ENCODE assay signal across 8 cellular contexts in the genomic region with DNA sequence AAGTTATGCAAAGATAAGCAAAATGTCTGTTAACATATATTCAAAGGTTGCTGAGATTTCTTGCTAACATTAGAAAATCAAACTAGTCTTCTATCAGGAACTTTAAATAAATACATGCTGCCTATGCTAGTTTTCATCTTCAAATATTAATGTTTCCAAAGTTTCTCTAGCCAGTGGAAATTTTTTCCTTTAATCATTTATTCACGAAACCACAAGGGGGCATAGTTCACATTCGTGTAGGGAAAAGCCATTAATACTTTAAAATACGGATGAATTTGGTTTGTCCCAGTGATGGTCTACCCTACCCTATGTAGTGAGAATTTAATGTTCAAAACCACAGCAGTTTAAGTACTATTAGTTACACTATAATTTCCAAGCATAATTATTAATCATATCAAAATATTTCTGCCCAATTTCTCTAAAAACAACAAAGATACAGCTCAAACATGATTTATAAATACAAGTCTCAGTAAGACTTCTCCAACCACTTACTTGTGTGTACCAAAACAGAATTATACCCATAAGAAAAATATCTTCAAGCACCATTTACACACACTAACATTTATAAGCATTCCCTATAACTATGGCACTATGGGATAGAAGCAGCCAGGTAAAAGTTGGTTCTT. TPM values are rescaled to one million over a fixed set of nuclear protein-coding genes. Genes with fewer than 3 reads are reported as not detected.
A peak's percentile ranks its signal among the peaks of the same experiment; 100 is the strongest.
DNase-seq lines count a peak whose midpoint lies in the region; ATAC-seq, FAIRE-seq and TF ChIP-seq lines count a peak whose summit lies in the region.

No MANE protein-coding gene starts in this region.

- POLR2A ChIA-PET in AG04450 (lab: Yijun Ruan, JAX): interaction anchor here (1.7 kb wide), 1 partner anchor 536 kb away, joined by 4 read pairs; no protein-coding TSS in a partner anchor
- POLR2A ChIA-PET in activated CD4-positive, alpha-beta T cell treated with anti-CD3 and anti-CD28 coated beads, Interleukin-2, amount 10 ng/mL, durations not matched to agents 7 days and 5 days (lab: Charles Lee): no interaction called here

- no peaks in the 10 kb centered on the region for H3K27me3 Mint-ChIP-seq in activated CD4-positive, alpha-beta T cell treated with anti-CD3 and anti-CD28 coated beads, Interleukin-2, amount 10 ng/mL, durations not matched to agents 7 days and 5 days

- H3K27me3 ChIP-seq in AG04450 (ENCODE audit: control insufficient read depth, insufficient read depth, low read length) (no peaks in the 10 kb centered on the region), upper lobe of left lung (no peaks in the 10 kb centered on the region)

- CTCF ChIA-PET in AG04450 (lab: Charles Lee): interaction anchor here (0.6 to 7.4 kb wide), 23 partner anchors 10 to 1065 kb away, joined by 3 to 129 read pairs (median 4); partner anchors contain the start of gene TSC22D1
- CTCF ChIA-PET in activated CD4-positive, alpha-beta T cell treated with anti-CD3 and anti-CD28 coated beads, Interleukin-2, amount 10 ng/mL, durations not matched to agents 7 days and 5 days (lab: Charles Lee): interaction anchor here (0.7 kb wide), 1 partner anchor 15 kb away, joined by 3 read pairs; no protein-coding TSS in a partner anchor

- no peak overlapping the region for H3K4me3 ChIP-seq in AG04450 (ENCODE audit: low read depth, low read length)
- H3K4me3 ChIP-seq in SK-N-MC: no peak overlapping the region
- H3K4me3 ChIP-seq in upper lobe of left lung: no peak overlapping the region

- peaks cover 4 to 19% (median 12%) of the 10 kb centered on the region in 4 donors for H3K4me1 ChIP-seq in upper lobe of left lung

- H3K9me3 ChIP-seq in AG04450 (ENCODE audit: control insufficient read depth, insufficient read depth, low read length): no peaks in the 10 kb centered on the region
- no peaks in the 10 kb centered on the region for H3K9me3 ChIP-seq in SK-N-MC (ENCODE audit: low read depth, low read length)
- H3K9me3 ChIP-seq in upper lobe of left lung: no peaks in the 10 kb centered on the region

- no peak for ATAC-seq in upper lobe of left lung (ENCODE audit: low FRiP score in 2 of 2)

- no peak for TF ChIP-seq EP300 in upper lobe of left lung (IDR thresholded peaks at IDR 0.05)

- no peak for TF ChIP-seq POLR2A in upper lobe of left lung (IDR thresholded peaks at IDR 0.05)

- H3K4me1 Mint-ChIP-seq in activated CD4-positive, alpha-beta T cell treated with anti-CD3 and anti-CD28 coated beads, Interleukin-2, amount 10 ng/mL, durations not matched to agents 7 days and 5 days: no peaks in the 10 kb centered on the region

- DNase-seq in AG04450 (ENCODE audit: low read depth, low spot score) (no peak), GM18507 (ENCODE audit: extremely low spot score, insufficient read length, low read depth) (no peak), SK-N-MC (ENCODE audit: low read depth, low spot score) (no peak), globus pallidus (ENCODE audit: low spot score) (peak; percentile 43), upper lobe of left lung (no peak), T-helper 1 cell (no peak)
- DNase-seq in activated CD4-positive, alpha-beta T cell treated with anti-CD3 and anti-CD28 coated beads, Interleukin-2, amount 10 ng/mL, durations not matched to agents 7 days and 5 days: no peak
- no peak for DNase-seq in stimulated activated naive CD4-positive, alpha-beta T cell treated with Interleukin-2 at 50 U/mL for 16 hours (lab: John Stamatoyannopoulos, UW)

- 8 to 9% methylated on average over 3 of the region's 3 CpGs for WGBS in upper lobe of left lung, 2 donors

- peak; percentile 53 for TF ChIP-seq CTCF in AG04450 (IDR thresholded peaks at IDR 0.05; ENCODE audit: low read depth, low read length)
- peak in 5 of 6 experiments; percentile 35 to 54 (median 41) for TF ChIP-seq CTCF in upper lobe of left lung (IDR thresholded peaks at IDR 0.05)

- H3K36me3 Mint-ChIP-seq in activated CD4-positive, alpha-beta T cell treated with anti-CD3 and anti-CD28 coated beads, Interleukin-2, amount 10 ng/mL, durations not matched to agents 7 days and 5 days (ENCODE audit: low read depth): peaks cover 2% of the 10 kb centered on the region

- H3K27ac Mint-ChIP-seq in activated CD4-positive, alpha-beta T cell treated with anti-CD3 and anti-CD28 coated beads, Interleukin-2, amount 10 ng/mL, durations not matched to agents 7 days and 5 days: no peak overlapping the region

- peak; percentile 55 for FAIRE-seq in GM18507 (lab: Jason Lieb, UNC)

- peak overlapping the region; percentile 30 for H3K9ac ChIP-seq in SK-N-MC (ENCODE audit: insufficient read length)

- peaks cover 57% of the 10 kb centered on the region for H3K36me3 ChIP-seq in SK-N-MC (ENCODE audit: insufficient read depth, low read length)
- peaks cover 0 to 17% (median 0%) of the 10 kb centered on the region in 4 donors for H3K36me3 ChIP-seq in upper lobe of left lung

- no peaks in the 10 kb centered on the region for H3K9me3 Mint-ChIP-seq in activated CD4-positive, alpha-beta T cell treated with anti-CD3 and anti-CD28 coated beads, Interleukin-2, amount 10 ng/mL, durations not matched to agents 7 days and 5 days

- no peak overlapping the region for H3K4me3 Mint-ChIP-seq in activated CD4-positive, alpha-beta T cell treated with anti-CD3 and anti-CD28 coated beads, Interleukin-2, amount 10 ng/mL, durations not matched to agents 7 days and 5 days

- no peak overlapping the region for H3K27ac ChIP-seq in AG04450 (ENCODE audit: low read depth, low read length)
- H3K27ac ChIP-seq in SK-N-MC: peak overlapping the region; percentile 59
- no peak overlapping the region for H3K27ac ChIP-seq in upper lobe of left lung

RNA-seq across cellular contexts. Expression of gene NUFIP1, which starts 16.2 kb away (rescaled TPM):
- polyA plus RNA-seq in AG04450 (2011; rRNA removed): 3.7 and 4.0 TPM in 2 replicates
- polyA minus RNA-seq in AG04450 (2011; rRNA and poly(A)+ RNA removed): 1.6 and 2.3 TPM in 2 replicates
- total RNA-seq in upper lobe of left lung: 1 to 10 TPM in 5 of 6 donors, under 1 TPM in 1; 0.78 to 4.1 (median 3.5) TPM
- 1 to 10 TPM; 5.2 to 6.0 TPM for total RNA-seq in activated CD4-positive, alpha-beta T cell treated with anti-CD3 and anti-CD28 coated beads, Interleukin-2, amount 10 ng/mL, durations not matched to agents 7 days and 5 days

RNA-seq across cellular contexts. Expression of gene GPALPP1, which starts 16.3 kb away (rescaled TPM):
- 24.9 and 30.0 TPM in 2 replicates for polyA plus RNA-seq in AG04450 (2011; rRNA removed)
- polyA minus RNA-seq in AG04450 (2011; rRNA and poly(A)+ RNA removed): 14.7 and 19.9 TPM in 2 replicates
- 10 to 100 TPM; 16.7 to 46.1 (median 22.2) TPM for total RNA-seq in upper lobe of left lung
- 10 to 100 TPM; 31.8 to 34.1 TPM for total RNA-seq in activated CD4-positive, alpha-beta T cell treated with anti-CD3 and anti-CD28 coated beads, Interleukin-2, amount 10 ng/mL, durations not matched to agents 7 days and 5 days
